In genomic region chr17:68205808-68206563, GRCh38 we compare ENCODE assay signal across 8 cellular contexts. TPM values are rescaled to one million over a fixed set of nuclear protein-coding genes. Genes with fewer than 3 reads are reported as not detected.
DNase-seq lines count a peak whose midpoint lies in the region; ATAC-seq and TF ChIP-seq lines count a peak whose summit lies in the region.
"Not testable (repeated sequence)": the region's sequence is repeated elsewhere in the genome, so short reads cannot be mapped to it uniquely, and the experiment has no call there.

No MANE protein-coding gene starts in this region.

- intact Hi-C loops in Calu3 (cut with micrococcal nuclease; ENCODE audit: unreplicated experiment): not testable (repeated sequence)
- intact Hi-C loops in activated T-helper 1 cell treated with anti-CD3 and anti-CD28 coated beads, Interleukin-12 subunit alpha, Interleukin-12 subunit beta, Interleukin-2, Interleukin-4 antibody, amounts not matched to agents 30 ng/mL and 10 ng/mL and 1 ng/mL, durations not matched to agents 14 hours and 24 hours and 36 hours (cut with micrococcal nuclease): loop anchor here (1.0 to 10.0 kb wide), 11 partner anchors 26 to 1904 kb away; partner anchors contain the start of genes AMZ2, ARSG, C17orf58 and PRKCA

- H3K27me3 ChIP-seq in esophagus (ENCODE audit: control insufficient read depth in 1 of 2, insufficient read depth in 2 of 2, low read length in 2 of 2); mesenchymal stem cell (ENCODE audit: control insufficient read depth in 1 of 2, insufficient read depth in 1 of 2, low read length in 2 of 2): not testable (repeated sequence)

- peak overlapping the region; percentile 70 to 84 for H3K4ac ChIP-seq in mesenchymal stem cell (ENCODE audit: low read depth in 1 of 2, low read length in 2 of 2)

- H3K27ac Mint-ChIP-seq in Calu3 (ENCODE audit: unreplicated experiment): not testable (repeated sequence)
- H3K27ac Mint-ChIP-seq in activated T-helper 1 cell treated with anti-CD3 and anti-CD28 coated beads, Interleukin-12 subunit alpha, Interleukin-12 subunit beta, Interleukin-2, Interleukin-4 antibody, amounts not matched to agents 30 ng/mL and 10 ng/mL and 1 ng/mL, durations not matched to agents 14 hours and 24 hours and 36 hours: peak overlapping the region; percentile 94

- not testable (repeated sequence) for H3K9me3 Mint-ChIP-seq in Calu3 (ENCODE audit: low read depth, unreplicated experiment); activated T-helper 1 cell treated with anti-CD3 and anti-CD28 coated beads, Interleukin-12 subunit alpha, Interleukin-12 subunit beta, Interleukin-2, Interleukin-4 antibody, amounts not matched to agents 30 ng/mL and 10 ng/mL and 1 ng/mL, durations not matched to agents 14 hours and 24 hours and 36 hours

- H2AK5ac ChIP-seq in mesenchymal stem cell (ENCODE audit: low read length, severe bottlenecking): not testable (repeated sequence)

- ATAC-seq in GM21447 (IDR thresholded peaks at IDR 0.05; ENCODE audit: unreplicated experiment): peak; percentile 39
- ATAC-seq in HG03354 (IDR thresholded peaks at IDR 0.05; ENCODE audit: poor library complexity, severe bottlenecking, unreplicated experiment): peak; percentile 41
- not testable (repeated sequence) for ATAC-seq in stimulated activated naive CD8-positive, alpha-beta T cell treated with anti-CD3 and anti-CD28 coated beads, Interleukin-15, Interleukin-2, amounts not matched to agents 100 U/mL and 50 U/mL, for 24 hours

- H4K91ac ChIP-seq in mesenchymal stem cell (ENCODE audit: low read length): peak overlapping the region; percentile 90

- CTCF ChIA-PET in Calu3 (lab: Charles Lee): interaction anchor here (0.5 to 2.1 kb wide), 5 partner anchors 42 to 386 kb away, joined by 3 to 6 read pairs (median 3); partner anchors contain the start of genes AMZ2 and WIPI1

- peak overlapping the region; percentile 63 to 78 for H3K4me3 ChIP-seq in esophagus (ENCODE audit: low read depth in 1 of 2, low read length in 2 of 2)
- peak overlapping the region; percentile 85 to 88 for H3K4me3 ChIP-seq in mesenchymal stem cell (ENCODE audit: insufficient read depth in 1 of 2, low read depth in 1 of 2, low read length in 2 of 2)

- BruUV-seq in Calu3 (replicated peaks; lab: Mats Ljungman, UMichigan): not testable (repeated sequence)

- H3K4me1 ChIP-seq in esophagus (ENCODE audit: control insufficient read depth in 2 of 2, insufficient read depth in 2 of 2, low read length in 1 of 2); mesenchymal stem cell (ENCODE audit: control insufficient read depth, insufficient read depth, low read depth, low read length): not testable (repeated sequence)

- not testable (repeated sequence) for TF ChIP-seq CTCF in Calu3 (IDR thresholded peaks at IDR 0.05; ENCODE audit: unreplicated experiment)

- not testable (repeated sequence) for H3K4me1 Mint-ChIP-seq in Calu3 (ENCODE audit: low read depth, unreplicated experiment)
- H3K4me1 Mint-ChIP-seq in activated T-helper 1 cell treated with anti-CD3 and anti-CD28 coated beads, Interleukin-12 subunit alpha, Interleukin-12 subunit beta, Interleukin-2, Interleukin-4 antibody, amounts not matched to agents 30 ng/mL and 10 ng/mL and 1 ng/mL, durations not matched to agents 14 hours and 24 hours and 36 hours (ENCODE audit: low read depth): peaks cover 33% of the 10 kb centered on the region

- H3K79me1 ChIP-seq in mesenchymal stem cell (replicated peaks; ENCODE audit: low read length, poor library complexity, severe bottlenecking): not testable (repeated sequence)

- H2BK15ac ChIP-seq in mesenchymal stem cell (ENCODE audit: low read depth, poor library complexity, severe bottlenecking): peak overlapping the region; percentile 55

- peak overlapping the region in 1 of 2 experiments; percentile 10 for H3K23ac ChIP-seq in mesenchymal stem cell (ENCODE audit: low read length in 2 of 2)

- peak overlapping the region; percentile 93 for H3K9ac ChIP-seq in mesenchymal stem cell (ENCODE audit: low read length)

- peaks cover 13% of the 10 kb centered on the region for H3K27me3 Mint-ChIP-seq in Calu3 (ENCODE audit: unreplicated experiment)
- H3K27me3 Mint-ChIP-seq in activated T-helper 1 cell treated with anti-CD3 and anti-CD28 coated beads, Interleukin-12 subunit alpha, Interleukin-12 subunit beta, Interleukin-2, Interleukin-4 antibody, amounts not matched to agents 30 ng/mL and 10 ng/mL and 1 ng/mL, durations not matched to agents 14 hours and 24 hours and 36 hours (ENCODE audit: insufficient read depth): not testable (repeated sequence)

- H3K4me3 Mint-ChIP-seq in Calu3 (ENCODE audit: low read depth, unreplicated experiment): peak overlapping the region; percentile 62
- peak overlapping the region; percentile 90 for H3K4me3 Mint-ChIP-seq in activated T-helper 1 cell treated with anti-CD3 and anti-CD28 coated beads, Interleukin-12 subunit alpha, Interleukin-12 subunit beta, Interleukin-2, Interleukin-4 antibody, amounts not matched to agents 30 ng/mL and 10 ng/mL and 1 ng/mL, durations not matched to agents 14 hours and 24 hours and 36 hours

- H2BK5ac ChIP-seq in mesenchymal stem cell (ENCODE audit: low read depth, low read length, poor library complexity, severe bottlenecking): not testable (repeated sequence)

- H3K14ac ChIP-seq in mesenchymal stem cell (ENCODE audit: low read length in 2 of 2): peak overlapping the region in 1 of 2 experiments; percentile 91

- H3K18ac ChIP-seq in mesenchymal stem cell (ENCODE audit: low read depth in 1 of 2, low read length in 2 of 2): peak overlapping the region; percentile 93 to 98

- peak overlapping the region; percentile 30 for H3K4me2 ChIP-seq in mesenchymal stem cell (ENCODE audit: low read length, poor library complexity, severe bottlenecking)

- peak overlapping the region; percentile 87 to 89 for H3K27ac ChIP-seq in esophagus (ENCODE audit: low read depth in 2 of 2, low read length in 1 of 2)
- not testable (repeated sequence) for H3K27ac ChIP-seq in mesenchymal stem cell (ENCODE audit: low read length, poor library complexity, severe bottlenecking)

- not testable (repeated sequence) for H3K36me3 ChIP-seq in esophagus (ENCODE audit: control insufficient read depth in 2 of 2, insufficient read depth in 2 of 2, low read length in 1 of 2)
- H3K36me3 ChIP-seq in mesenchymal stem cell (ENCODE audit: control insufficient read depth in 1 of 2, insufficient read depth in 2 of 2, low read depth in 1 of 2, low read length in 2 of 2): peaks cover 0 to 15% of the 10 kb centered on the region in 2 experiments

- peak overlapping the region; percentile 54 for H2AFZ ChIP-seq in mesenchymal stem cell (ENCODE audit: low read depth, low read length)

- WGBS in esophagus, 2 donors: 1 to 3% methylated on average over 37 to 48 of the region's 49 CpGs
- 1% methylated on average over 24 of the region's 49 CpGs for WGBS in mesenchymal stem cell

- DNase-seq in Calu3; activated T-helper 1 cell treated with anti-CD3 and anti-CD28 coated beads, Interleukin-12 subunit alpha, Interleukin-12 subunit beta, Interleukin-2, Interleukin-4 antibody, amounts not matched to agents 30 ng/mL and 10 ng/mL and 1 ng/mL, durations not matched to agents 14 hours and 24 hours and 36 hours (ENCODE audit: low spot score); mesenchymal stem cell: not testable (repeated sequence)
- DNase-seq in NCI-H82 (lab: John Stamatoyannopoulos, UW): peak; percentile 60
- peak; percentile 56 for DNase-seq in stimulated activated naive CD8-positive, alpha-beta T cell treated with anti-CD3 and anti-CD28 coated beads, Interleukin-15, Interleukin-2, amounts not matched to agents 100 U/mL and 50 U/mL, for 24 hours

- H2BK120ac ChIP-seq in mesenchymal stem cell (ENCODE audit: low read depth, low read length): peak overlapping the region; percentile 86

- peak overlapping the region; percentile 75 for H4K8ac ChIP-seq in mesenchymal stem cell (ENCODE audit: low read length)

- peak overlapping the region; percentile 4 to 73 for H2BK12ac ChIP-seq in mesenchymal stem cell (ENCODE audit: low read length in 2 of 2)

- H3K9me3 ChIP-seq in esophagus (ENCODE audit: control insufficient read depth in 2 of 2, insufficient read depth in 1 of 2, low read depth in 1 of 2, low read length in 1 of 2); mesenchymal stem cell (ENCODE audit: control insufficient read depth, low read length): not testable (repeated sequence)

- H3K36me3 Mint-ChIP-seq in Calu3 (ENCODE audit: insufficient read depth, unreplicated experiment): peaks cover 20% of the 10 kb centered on the region
- H3K36me3 Mint-ChIP-seq in activated T-helper 1 cell treated with anti-CD3 and anti-CD28 coated beads, Interleukin-12 subunit alpha, Interleukin-12 subunit beta, Interleukin-2, Interleukin-4 antibody, amounts not matched to agents 30 ng/mL and 10 ng/mL and 1 ng/mL, durations not matched to agents 14 hours and 24 hours and 36 hours (ENCODE audit: low read depth): peaks cover 16% of the 10 kb centered on the region

RNA-seq across cellular contexts. Expression of gene AMZ2, which starts 41.9 kb away (rescaled TPM):
- total RNA-seq in Calu3 (2022): 59.5 and 62.2 TPM in 2 replicates
- total RNA-seq in activated T-helper 1 cell treated with anti-CD3 and anti-CD28 coated beads, Interleukin-12 subunit alpha, Interleukin-12 subunit beta, Interleukin-2, Interleukin-4 antibody, amounts not matched to agents 30 ng/mL and 10 ng/mL and 1 ng/mL, durations not matched to agents 14 hours and 24 hours and 36 hours: 67.3 and 75.7 TPM in 2 replicates
- polyA plus RNA-seq in esophagus: 10 to 100 TPM; 32.2 to 37.7 TPM
- 106 TPM for polyA plus RNA-seq in mesenchymal stem cell (2013, experiment 1 of 2)
- polyA plus RNA-seq in mesenchymal stem cell (2013, experiment 2 of 2): 97.9 TPM
